11 cellular contexts compared by ENCODE assay signal in the genomic region with DNA sequence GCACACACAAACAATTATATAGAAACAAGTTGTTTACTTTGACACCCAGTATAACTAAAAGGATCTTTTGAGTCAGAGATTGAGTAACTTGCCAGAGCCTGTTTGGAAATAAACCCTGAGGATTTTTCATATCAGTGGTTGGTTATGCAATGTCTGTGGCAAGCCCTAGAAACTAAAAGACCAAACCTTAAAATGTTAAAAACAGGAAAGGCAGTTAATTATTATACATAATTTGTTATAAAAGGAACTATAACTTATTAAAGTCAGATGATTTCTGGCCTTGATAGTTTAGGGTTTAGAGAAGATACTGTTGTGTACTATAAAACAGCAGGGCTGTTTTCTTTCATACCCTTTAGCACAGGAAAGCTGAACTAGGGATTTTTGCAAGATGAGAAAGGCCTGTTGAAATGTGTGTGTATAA. TPM values are rescaled to one million over a fixed set of nuclear protein-coding genes. Genes with fewer than 3 reads are reported as not detected.
A peak's percentile ranks its signal among the peaks of the same experiment; 100 is the strongest.
DNase-seq lines count a peak whose midpoint lies in the region; ATAC-seq and TF ChIP-seq lines count a peak whose summit lies in the region.
"Had no signal": no experiment of that assay in that cellular context is flagged by ENCODE, and none has a peak within 500 bp of the region (broad histone marks: within the 10 kb centered on the region; RNA-seq: fewer than 3 reads in every experiment).

No MANE protein-coding gene starts in this region.

- ATAC-seq in sciatic nerve: peak; percentile 91
- no peak for ATAC-seq in CD4-positive, alpha-beta T cell (ENCODE audit: poor library complexity)
- ATAC-seq in SK-N-SH treated with all-trans-retinoic acid at 6 μM for 48 hours: no peak

- H3K27ac Mint-ChIP-seq in CD4-positive, alpha-beta T cell: no peak overlapping the region

- intact Hi-C loops in sciatic nerve (cut with DNase I): no loop called here
- intact Hi-C loops in CD4-positive, alpha-beta T cell (cut with DNase I, micrococcal nuclease): no loop called here

- no peaks in the 10 kb centered on the region for H3K9me3 ChIP-seq in CD4-positive, alpha-beta T cell (ENCODE audit: control insufficient read depth, low read length)

- H3K4me1 Mint-ChIP-seq in CD4-positive, alpha-beta T cell (ENCODE audit: low read depth): no peaks in the 10 kb centered on the region

- no peaks in the 10 kb centered on the region for H3K9me3 Mint-ChIP-seq in CD4-positive, alpha-beta T cell

- no peak for TF ChIP-seq CTCF in CD4-positive, alpha-beta T cell (IDR thresholded peaks at IDR 0.05)
- TF ChIP-seq CTCF in GM20000 (IDR thresholded peaks at IDR 0.05; ENCODE audit: extremely low read depth, missing control alignments): no peak

- no peak overlapping the region for H3K27ac ChIP-seq in CD4-positive, alpha-beta T cell (ENCODE audit: low read depth, low read length)
- H3K27ac ChIP-seq: KMS-11 had no signal

- H3K36me3 Mint-ChIP-seq in CD4-positive, alpha-beta T cell (ENCODE audit: low read depth): peaks cover 52% of the 10 kb centered on the region

- H3K4me3 Mint-ChIP-seq in CD4-positive, alpha-beta T cell: no peak overlapping the region
- H3K4me3 Mint-ChIP-seq: H9 had no signal

- CTCF ChIA-PET in CD4-positive, alpha-beta T cell (lab: Charles Lee): no interaction called here

- DNase-seq in GF-D8 (lab: John Stamatoyannopoulos, UW) (peak; percentile 70), SKM-1 (lab: John Stamatoyannopoulos, UW; ENCODE audit: unreplicated experiment) (peak; percentile 62), fibroblast of peridontal ligament (ENCODE audit: extremely low read depth) (peak; percentile 92), sciatic nerve (ENCODE audit: low spot score) (no peak), NCI-H748 (lab: John Stamatoyannopoulos, UW; ENCODE audit: unreplicated experiment) (no peak), GM20000 (ENCODE audit: low spot score) (no peak)
- DNase-seq in CD4-positive, alpha-beta T cell: no peak
- DNase-seq: H9; stimulated activated naive CD4-positive, alpha-beta T cell treated with Interleukin-2 at 50 U/mL for 16 hours had no signal

- POLR2A ChIA-PET in CD4-positive, alpha-beta T cell (lab: Charles Lee): no interaction called here

- no peaks in the 10 kb centered on the region for H3K27me3 ChIP-seq in CD4-positive, alpha-beta T cell (ENCODE audit: control insufficient read depth, insufficient read depth, low read length)

- H3K27me3 Mint-ChIP-seq in CD4-positive, alpha-beta T cell: no peaks in the 10 kb centered on the region

TF ChIP-seq in SK-N-SH treated with all-trans-retinoic acid at 6 μM for 48 hours, 23 proteins besides CTCF, POLR2A, EP300 and RAD21:
- TF ChIP-seq ZFP3 (CRISPR knock-in tag; IDR thresholded peaks at IDR 0.05): no peak

RNA-seq across cellular contexts. Expression of gene PSEN1, which starts 44.1 kb away (rescaled TPM):
- total RNA-seq in sciatic nerve: 62.1 TPM
- 10 to 100 TPM; 27.1 to 28.3 TPM for total RNA-seq in CD4-positive, alpha-beta T cell

RNA-seq across cellular contexts. Expression of gene PAPLN, which starts 56.9 kb away (rescaled TPM):
- 115 TPM for total RNA-seq in sciatic nerve
- total RNA-seq in CD4-positive, alpha-beta T cell: under 1 TPM; 0.05 to 0.14 TPM

Comparison
In these comparisons a context has a peak if more than half of its experiments do, and no peak if none do; other contexts are left out.
1. DNase-seq: peak in GF-D8 (single experiment), SKM-1 (single experiment) and fibroblast of peridontal ligament (single experiment); none in sciatic nerve (single experiment), CD4-positive, alpha-beta T cell (0 of 10), NCI-H748 (single experiment) and GM20000 (single experiment).
2. RNA of gene PAPLN, which starts 56.9 kb away (total RNA-seq): 115 TPM in sciatic nerve (single experiment); 0.05 to 0.14 TPM in CD4-positive, alpha-beta T cell; every median in the first group is over 100 times any median in the second.